Comparison of ENCODE assay signal across 11 cellular contexts in genomic region chr7:111113263-111114017, GRCh38. TPM values are rescaled to one million over a fixed set of nuclear protein-coding genes. Genes with fewer than 3 reads are reported as not detected.
DNase-seq lines count a peak whose midpoint lies in the region; ATAC-seq lines count a peak whose summit lies in the region.
"Had no signal": no experiment of that assay in that cellular context is flagged by ENCODE, and none has a peak within 500 bp of the region (broad histone marks: within the 10 kb centered on the region; RNA-seq: fewer than 3 reads in every experiment).

No MANE protein-coding gene starts in this region.

- peaks cover 28% of the 10 kb centered on the region for H3K36me3 Mint-ChIP-seq in activated naive CD4-positive, alpha-beta T cell treated with anti-CD3 and anti-CD28 coated beads for 36 hours (ENCODE audit: low read depth)
- no peaks in the 10 kb centered on the region for H3K36me3 Mint-ChIP-seq in dendritic cell treated with granulocyte-macrophage colony-stimulating factor and Interleukin-4, amounts not matched to agents 40 ng/mL and 50 ng/mL, for 4 days (ENCODE audit: low read depth)

- H3K4me1 Mint-ChIP-seq in activated naive CD4-positive, alpha-beta T cell treated with anti-CD3 and anti-CD28 coated beads for 36 hours (ENCODE audit: low read depth), result peaks cover 42% of the 10 kb centered on the region
- no peaks in the 10 kb centered on the region for H3K4me1 Mint-ChIP-seq in dendritic cell treated with granulocyte-macrophage colony-stimulating factor and Interleukin-4, amounts not matched to agents 40 ng/mL and 50 ng/mL, for 4 days (ENCODE audit: low read depth)
- peaks cover 55% of the 10 kb centered on the region for H3K4me1 Mint-ChIP-seq in stimulated activated naive CD8-positive, alpha-beta T cell treated with anti-CD3 and anti-CD28 coated beads, Interleukin-15, amount 100 ng/mL, for 72 hours

- CTCF ChIA-PET in activated naive CD4-positive, alpha-beta T cell treated with anti-CD3 and anti-CD28 coated beads for 36 hours (lab: Charles Lee), result interaction anchor here (0.7 to 1.6 kb wide), 2 partner anchors 11 to 25 kb away, joined by 3 to 7 read pairs; no protein-coding TSS in a partner anchor

- ATAC-seq in stimulated activated naive CD8-positive, alpha-beta T cell treated with anti-CD3 and anti-CD28 coated beads, Interleukin-15, amount 100 ng/mL, for 72 hours, result peak; percentile 81

- H3K4me3 Mint-ChIP-seq in activated naive CD4-positive, alpha-beta T cell treated with anti-CD3 and anti-CD28 coated beads for 36 hours, result no peak overlapping the region
- no peak overlapping the region for H3K4me3 Mint-ChIP-seq in dendritic cell treated with granulocyte-macrophage colony-stimulating factor and Interleukin-4, amounts not matched to agents 40 ng/mL and 50 ng/mL, for 4 days
- H3K4me3 Mint-ChIP-seq in stimulated activated naive CD8-positive, alpha-beta T cell treated with anti-CD3 and anti-CD28 coated beads, Interleukin-15, amount 100 ng/mL, for 72 hours, result peak overlapping the region in 1 of 2 donors; percentile 70

- DNase-seq in activated naive CD4-positive, alpha-beta T cell treated with anti-CD3 and anti-CD28 coated beads for 36 hours, result no peak
- DNase-seq in activated naive CD4-positive, alpha-beta T cell treated with anti-CD3 and anti-CD28 coated beads, Interleukin-2, amount 50 U/mL, for 16 hours, result no peak
- DNase-seq in HT1080 (ENCODE audit: low read depth) (peak; percentile 62), inferior parietal cortex (ENCODE audit: extremely low spot score) (no peak), amygdala (lab: John Stamatoyannopoulos, UW) (no peak), COLO668 (lab: John Stamatoyannopoulos, UW; ENCODE audit: unreplicated experiment) (no peak)
- no peak for DNase-seq in stimulated activated naive CD8-positive, alpha-beta T cell treated with anti-CD3 and anti-CD28 coated beads, Interleukin-15, amount 100 ng/mL, for 72 hours
- DNase-seq: KBM-7, substantia nigra had no signal

- intact Hi-C loops in activated naive CD4-positive, alpha-beta T cell treated with anti-CD3 and anti-CD28 coated beads for 36 hours (cut with micrococcal nuclease), result loop anchor here (1.0 kb wide), 1 partner anchor 25 kb away; no protein-coding TSS in a partner anchor
- intact Hi-C loops in dendritic cell treated with granulocyte-macrophage colony-stimulating factor and Interleukin-4, amounts not matched to agents 40 ng/mL and 50 ng/mL, for 4 days (cut with micrococcal nuclease), result no loop called here

- no peaks in the 10 kb centered on the region for H3K27me3 Mint-ChIP-seq in activated naive CD4-positive, alpha-beta T cell treated with anti-CD3 and anti-CD28 coated beads for 36 hours (ENCODE audit: low read depth)
- H3K27me3 Mint-ChIP-seq in dendritic cell treated with granulocyte-macrophage colony-stimulating factor and Interleukin-4, amounts not matched to agents 40 ng/mL and 50 ng/mL, for 4 days, result no peaks in the 10 kb centered on the region
- no peaks in the 10 kb centered on the region for H3K27me3 Mint-ChIP-seq in stimulated activated naive CD8-positive, alpha-beta T cell treated with anti-CD3 and anti-CD28 coated beads, Interleukin-15, amount 100 ng/mL, for 72 hours

- peak overlapping the region; percentile 84 for H3K27ac Mint-ChIP-seq in activated naive CD4-positive, alpha-beta T cell treated with anti-CD3 and anti-CD28 coated beads for 36 hours
- H3K27ac Mint-ChIP-seq in dendritic cell treated with granulocyte-macrophage colony-stimulating factor and Interleukin-4, amounts not matched to agents 40 ng/mL and 50 ng/mL, for 4 days, result peak overlapping the region; percentile 51
- H3K27ac Mint-ChIP-seq in stimulated activated naive CD8-positive, alpha-beta T cell treated with anti-CD3 and anti-CD28 coated beads, Interleukin-15, amount 100 ng/mL, for 72 hours, result peak overlapping the region; percentile 54 to 90

- peaks cover 1% of the 10 kb centered on the region for H3K9me3 Mint-ChIP-seq in activated naive CD4-positive, alpha-beta T cell treated with anti-CD3 and anti-CD28 coated beads for 36 hours
- H3K9me3 Mint-ChIP-seq in dendritic cell treated with granulocyte-macrophage colony-stimulating factor and Interleukin-4, amounts not matched to agents 40 ng/mL and 50 ng/mL, for 4 days, result no peaks in the 10 kb centered on the region
- H3K9me3 Mint-ChIP-seq in stimulated activated naive CD8-positive, alpha-beta T cell treated with anti-CD3 and anti-CD28 coated beads, Interleukin-15, amount 100 ng/mL, for 72 hours, result no peaks in the 10 kb centered on the region

RNA-seq across cellular contexts. Expression of gene LRRN3, which starts 22.5 kb away (rescaled TPM):
- total RNA-seq in activated naive CD4-positive, alpha-beta T cell treated with anti-CD3 and anti-CD28 coated beads for 36 hours, result 1 to 10 TPM; 5.4 to 5.8 TPM
- not detected in 2 replicates for total RNA-seq in HT1080 (2014; rRNA removed; shearing (Covaris generic))
- polyA plus RNA-seq in HT1080 (2015; cell fraction: cytosol; rRNA removed), result not detected in 2 replicates
- not detected in 2 replicates for polyA plus RNA-seq in HT1080 (2015; cell fraction: nucleus; rRNA removed)
- total RNA-seq: PC-9 had no signal
